ENCODE assay signal across 14 cellular contexts in the genomic region with DNA sequence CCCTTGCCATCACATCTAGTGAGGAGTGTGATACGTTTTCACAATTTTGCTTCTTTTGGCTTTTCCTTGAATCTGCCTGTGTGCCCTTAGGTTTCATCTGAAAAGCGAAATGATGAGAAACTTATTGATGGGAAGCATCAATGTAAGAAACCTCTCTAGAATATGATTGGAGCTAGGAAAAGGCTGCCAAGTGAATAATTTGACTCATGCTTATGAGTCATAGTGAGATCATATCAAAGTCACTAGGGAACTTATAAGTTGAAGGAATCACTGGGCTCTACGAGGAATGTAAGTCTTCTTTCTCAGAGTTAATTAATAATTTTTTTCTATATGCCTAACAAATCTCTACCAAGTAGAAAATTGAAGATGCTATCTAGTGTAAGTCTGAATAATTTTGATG. TPM values are rescaled to one million over a fixed set of nuclear protein-coding genes. Genes with fewer than 3 reads are reported as not detected.
A peak's percentile ranks its signal among the peaks of the same experiment; 100 is the strongest.
DNase-seq lines count a peak whose midpoint lies in the region; ATAC-seq and TF ChIP-seq lines count a peak whose summit lies in the region.
"Had no signal": no experiment of that assay in that cellular context is flagged by ENCODE, and none has a peak within 500 bp of the region (broad histone marks: within the 10 kb centered on the region; RNA-seq: fewer than 3 reads in every experiment).

No MANE protein-coding gene starts in this region.

- no peaks in the 10 kb centered on the region for H3K9me3 ChIP-seq in PC-3 (ENCODE audit: low read length)
- H3K9me3 ChIP-seq: upper lobe of right lung had no signal

- no peak overlapping the region for H3K4me3 ChIP-seq in PC-3 (ENCODE audit: low read length)
- H3K4me3 ChIP-seq in epithelial cell of esophagus (ENCODE audit: low read length) = no peak overlapping the region
- H3K4me3 ChIP-seq in retinal pigment epithelial cell (ENCODE audit: low read length) = no peak overlapping the region
- H3K4me3 ChIP-seq: hepatocyte, upper lobe of right lung had no signal

- H3K27me3 ChIP-seq in PC-3 (ENCODE audit: low read length) = no peaks in the 10 kb centered on the region
- H3K27me3 ChIP-seq: hepatocyte, upper lobe of right lung had no signal

- H3K4me1 Mint-ChIP-seq in stimulated activated naive B cell treated with anti-CD40 and anti-IgM and Interleukin-4, amounts not matched to agents 10 μg/mL and 1 μg/mL and 100 μg/mL, for 72 hours = peaks cover 3 to 20% of the 10 kb centered on the region in 2 donors

- no peak overlapping the region for H2AFZ ChIP-seq in PC-3 (ENCODE audit: low read length)
- H2AFZ ChIP-seq: hepatocyte had no signal

- H3K27ac Mint-ChIP-seq in stimulated activated naive B cell treated with anti-CD40 and anti-IgM and Interleukin-4, amounts not matched to agents 10 μg/mL and 1 μg/mL and 100 μg/mL, for 72 hours = no peak overlapping the region
- H3K27ac Mint-ChIP-seq: natural killer cell had no signal

- peaks cover 43% of the 10 kb centered on the region for H3K79me2 ChIP-seq in PC-3 (ENCODE audit: low read length)

- peaks cover 15% of the 10 kb centered on the region for H3K36me3 ChIP-seq in PC-3 (ENCODE audit: low read depth, low read length)

- POLR2A ChIA-PET in PC-3 (lab: Charles Lee; ENCODE audit: unreplicated experiment) = interaction anchor here (0.5 kb wide), 1 partner anchor 13 kb away, joined by 3 read pairs; no protein-coding TSS in a partner anchor

- H3K36me3 Mint-ChIP-seq in stimulated activated naive B cell treated with anti-CD40 and anti-IgM and Interleukin-4, amounts not matched to agents 10 μg/mL and 1 μg/mL and 100 μg/mL, for 72 hours = peaks cover 11 to 32% of the 10 kb centered on the region in 2 donors
- H3K36me3 Mint-ChIP-seq: natural killer cell had no signal

- H3K4me2 ChIP-seq in PC-3 (ENCODE audit: low read length) = no peak overlapping the region
- H3K4me2 ChIP-seq: hepatocyte had no signal

- CTCF ChIA-PET in PC-3 (lab: Charles Lee) = no interaction called here

- H3K4me1 ChIP-seq in PC-3 (ENCODE audit: insufficient read depth, low read length) = peaks cover 27% of the 10 kb centered on the region
- H3K4me1 ChIP-seq: upper lobe of right lung had no signal

- peaks cover 9% of the 10 kb centered on the region for H3F3A ChIP-seq in PC-3 (ENCODE audit: low read length, unreplicated experiment)

- DNase-seq in DMS 273 (lab: John Stamatoyannopoulos, UW; ENCODE audit: unreplicated experiment) = peak; percentile 17
- DNase-seq in DMS 273 treated with DMSO at 0.1 percent for 48 hours (lab: John Stamatoyannopoulos, UW) = no peak
- peak; percentile 89 for DNase-seq in PC-3
- DNase-seq in epithelial cell of esophagus (ENCODE audit: low read depth) = peak; percentile 87
- peak; percentile 88 for DNase-seq in retinal pigment epithelial cell (ENCODE audit: low read depth)
- DNase-seq in stimulated activated naive B cell treated with anti-CD40 and anti-IgM and Interleukin-4, amounts not matched to agents 10 μg/mL and 1 μg/mL and 100 μg/mL, for 72 hours = no peak
- DNase-seq in effector CD4-positive, alpha-beta T cell = no peak
- DNase-seq: activated CD4-positive, CD25-positive, alpha-beta regulatory T cell treated with anti-CD3 and anti-CD28 coated beads, Interleukin-2, amount 50 U/mL, for 72 hours; aorta; natural killer cell; upper lobe of right lung had no signal

- TF ChIP-seq CTCF in PC-3 (conservative IDR thresholded peaks at IDR 0.05; ENCODE audit: low read depth, low read length) (no peak), epithelial cell of esophagus (IDR thresholded peaks at IDR 0.05; ENCODE audit: insufficient read depth, low read depth, low read length, missing control alignments) (no peak), retinal pigment epithelial cell (conservative IDR thresholded peaks at IDR 0.05; ENCODE audit: low read depth, low read length) (no peak)

- intact Hi-C loops in PC-3 (cut with micrococcal nuclease) = no loop called here

- H3K27me3 Mint-ChIP-seq in stimulated activated naive B cell treated with anti-CD40 and anti-IgM and Interleukin-4, amounts not matched to agents 10 μg/mL and 1 μg/mL and 100 μg/mL, for 72 hours = no peaks in the 10 kb centered on the region

- H3K4me3 Mint-ChIP-seq in stimulated activated naive B cell treated with anti-CD40 and anti-IgM and Interleukin-4, amounts not matched to agents 10 μg/mL and 1 μg/mL and 100 μg/mL, for 72 hours = no peak overlapping the region
- H3K4me3 Mint-ChIP-seq: natural killer cell had no signal

- no TSS peak for BruUV-seq in PC-3 (replicated peaks; lab: Mats Ljungman, UMichigan)

- peaks cover 10% of the 10 kb centered on the region; the same call in 1 of the 2 replicates for H4K20me1 ChIP-seq in PC-3 (ENCODE audit: low read length)

- H3K9ac ChIP-seq in PC-3 (ENCODE audit: low read length) = no peak overlapping the region

- no peaks in the 10 kb centered on the region for H3K9me2 ChIP-seq in PC-3 (replicated peaks; ENCODE audit: low read length)

- ATAC-seq in PC-3 (peak; percentile 72), HG03095 (IDR thresholded peaks at IDR 0.05; ENCODE audit: unreplicated experiment) (no peak)
- no peak for ATAC-seq in stimulated activated naive B cell treated with anti-CD40 and anti-IgM and Interleukin-4, amounts not matched to agents 10 μg/mL and 1 μg/mL and 100 μg/mL, for 72 hours (replicated peaks)
- ATAC-seq: natural killer cell, upper lobe of right lung had no signal

- no peak overlapping the region for H3K27ac ChIP-seq in PC-3 (ENCODE audit: low read length)
- H3K27ac ChIP-seq: 22Rv1, hepatocyte, upper lobe of right lung had no signal

- no peaks in the 10 kb centered on the region for H3K9me3 Mint-ChIP-seq in stimulated activated naive B cell treated with anti-CD40 and anti-IgM and Interleukin-4, amounts not matched to agents 10 μg/mL and 1 μg/mL and 100 μg/mL, for 72 hours
- H3K9me3 Mint-ChIP-seq: natural killer cell had no signal

RNA-seq across cellular contexts. Expression of a gene that starts 10.9 kb away (rescaled TPM):
- total RNA-seq in PC-3 (2014; rRNA removed) = 60.0 and 64.3 TPM in 2 replicates

RNA-seq across cellular contexts. Expression of a gene that starts 29.3 kb away (rescaled TPM):
- total RNA-seq in PC-3 (2014; rRNA removed) = 1.2 and 3.5 TPM in 2 replicates

Comparison
In these comparisons a context has a peak if more than half of its experiments do, and no peak if none do; other contexts are left out.
1. DNase-seq: peak in DMS 273 (single experiment), PC-3 (single experiment), epithelial cell of esophagus (single experiment) and retinal pigment epithelial cell (single experiment); none in DMS 273 treated with DMSO at 0.1 percent for 48 hours (single experiment), stimulated activated naive B cell treated with anti-CD40 and anti-IgM and Interleukin-4, amounts not matched to agents 10 μg/mL and 1 μg/mL and 100 μg/mL, for 72 hours (single experiment) and effector CD4-positive, alpha-beta T cell (single experiment).